In the genomic region with DNA sequence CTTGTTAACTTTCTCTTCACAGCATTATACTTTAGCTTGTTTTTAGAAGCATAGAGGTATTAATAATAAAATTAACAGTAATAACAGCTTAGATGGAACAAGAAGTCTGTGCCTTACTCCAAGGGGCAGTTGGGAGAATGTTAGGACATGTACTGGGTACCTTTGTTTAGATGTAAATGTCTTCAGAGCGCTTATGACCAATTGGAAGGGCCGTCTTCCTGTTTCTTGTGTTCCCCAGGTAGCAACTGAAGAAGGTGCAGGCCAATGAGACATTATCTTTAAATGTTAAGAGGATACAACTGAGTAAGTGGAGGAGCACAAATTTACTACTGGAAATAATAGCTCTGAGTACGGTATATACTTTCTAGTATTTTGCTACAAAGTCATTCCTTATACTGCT, we compare ENCODE assay signal across 31 cellular contexts.
"Had no signal": no experiment of that assay in that cellular context is flagged by ENCODE, and none has a peak within 500 bp of the region (broad histone marks: within the 10 kb centered on the region; RNA-seq: fewer than 3 reads in every experiment).

No MANE protein-coding gene starts in this region.

- H3K27ac ChIP-seq: adrenal gland, body of pancreas, VCaP had no signal

- FAIRE-seq: colon, frontal cortex had no signal

- H3K9me3 ChIP-seq: adrenal gland, body of pancreas had no signal

- H3K27ac Mint-ChIP-seq: activated B cell treated with CpG ODN at 0.5 μM for 24 hours; activated CD8-positive, alpha-beta memory T cell treated with anti-CD3 and anti-CD28 coated beads, Interleukin-2, amount 10 ng/mL, durations not matched to agents 7 days and 5 days; activated CD8-positive, alpha-beta T cell treated with anti-CD3 and anti-CD28 coated beads, Interleukin-2, amount 10 ng/mL, durations not matched to agents 7 days and 5 days; activated naive CD4-positive, alpha-beta T cell treated with anti-CD3 and anti-CD28 coated beads for 36 hours; activated naive CD4-positive, alpha-beta T cell treated with anti-CD3 and anti-CD28 coated beads, Interleukin-2, amount 50 U/mL, for 24 hours; activated naive CD8-positive, alpha-beta T cell treated with anti-CD3 and anti-CD28 coated beads for 36 hours; activated naive CD8-positive, alpha-beta T cell treated with anti-CD3 and anti-CD28 coated beads, Interleukin-2, amount 50 U/mL, for 24 hours; activated T-helper 1 cell treated with anti-CD3 and anti-CD28 coated beads, Interleukin-12 subunit alpha, Interleukin-12 subunit beta, Interleukin-2, Interleukin-4 antibody, amounts not matched to agents 30 ng/mL and 10 ng/mL and 1 ng/mL, durations not matched to agents 14 hours and 24 hours and 36 hours; activated T-helper 2 cell treated with anti-CD3 and anti-CD28 coated beads, Interferon-gamma antibody, Interleukin-2, Interleukin-4, amounts not matched to agents 10 μg/mL and 5 μg/mL and 100 μg/mL, durations not matched to agents 14 hours and 24 hours and 36 hours had no signal

- DNase-seq: activated B cell treated with CpG ODN at 0.5 μM for 24 hours; activated CD4-positive, alpha-beta T cell treated with anti-CD3 and anti-CD28 coated beads for 48 hours; activated CD4-positive, alpha-beta T cell treated with anti-CD3 and anti-CD28 coated beads, Interleukin-2, amount 50 U/mL, for 1 hour; activated CD4-positive, alpha-beta T cell treated with anti-CD3 and anti-CD28 coated beads, Interleukin-2, amount 50 U/mL, for 48 hours; activated CD8-positive, alpha-beta memory T cell treated with anti-CD3 and anti-CD28 coated beads, Interleukin-2, amount 10 ng/mL, durations not matched to agents 7 days and 5 days; activated CD8-positive, alpha-beta memory T cell treated with anti-CD3 and anti-CD28 coated beads, Interleukin-2, amount 50 U/mL, for 4 hours; activated CD8-positive, alpha-beta T cell treated with anti-CD3 and anti-CD28 coated beads, Interleukin-2, amount 10 ng/mL, durations not matched to agents 7 days and 5 days; activated effector memory CD4-positive, alpha-beta T cell treated with anti-CD3 and anti-CD28 coated beads, Interleukin-2, amount 50 U/mL, for 16 hours; activated naive CD4-positive, alpha-beta T cell treated with anti-CD3 and anti-CD28 coated beads for 36 hours; activated naive CD8-positive, alpha-beta T cell treated with anti-CD3 and anti-CD28 coated beads for 36 hours; activated naive CD8-positive, alpha-beta T cell treated with anti-CD3 and anti-CD28 coated beads, Interleukin-2, amount 50 U/mL, for 24 hours; activated T-cell treated with anti-CD3 and anti-CD28 coated beads, Interleukin-2, amount 50 U/mL, for 1 hour; activated T-cell treated with anti-CD3 and anti-CD28 coated beads, Interleukin-2, amount 50 U/mL, for 48 hours; amygdala; aorta; body of pancreas; caudate nucleus; cortex of kidney; effector CD8-positive, alpha-beta T cell; foreskin fibroblast; head of caudate nucleus; T-helper 2 cell had no signal

- H3K4me1 ChIP-seq: adrenal gland, body of pancreas had no signal

- H3K4me3 ChIP-seq: adrenal gland, body of pancreas had no signal

- H3K36me3 ChIP-seq: adrenal gland had no signal

- H3K9me3 Mint-ChIP-seq: activated B cell treated with CpG ODN at 0.5 μM for 24 hours; activated naive CD8-positive, alpha-beta T cell treated with anti-CD3 and anti-CD28 coated beads, Interleukin-2, amount 50 U/mL, for 24 hours; activated T-helper 1 cell treated with anti-CD3 and anti-CD28 coated beads, Interleukin-12 subunit alpha, Interleukin-12 subunit beta, Interleukin-2, Interleukin-4 antibody, amounts not matched to agents 30 ng/mL and 10 ng/mL and 1 ng/mL, durations not matched to agents 14 hours and 24 hours and 36 hours had no signal

- H3K4me3 Mint-ChIP-seq: activated B cell treated with CpG ODN at 0.5 μM for 24 hours; activated CD8-positive, alpha-beta memory T cell treated with anti-CD3 and anti-CD28 coated beads, Interleukin-2, amount 10 ng/mL, durations not matched to agents 7 days and 5 days; activated CD8-positive, alpha-beta T cell treated with anti-CD3 and anti-CD28 coated beads, Interleukin-2, amount 10 ng/mL, durations not matched to agents 7 days and 5 days; activated naive CD4-positive, alpha-beta T cell treated with anti-CD3 and anti-CD28 coated beads for 36 hours; activated naive CD4-positive, alpha-beta T cell treated with anti-CD3 and anti-CD28 coated beads, Interleukin-2, amount 50 U/mL, for 24 hours; activated naive CD8-positive, alpha-beta T cell treated with anti-CD3 and anti-CD28 coated beads for 36 hours; activated naive CD8-positive, alpha-beta T cell treated with anti-CD3 and anti-CD28 coated beads, Interleukin-2, amount 50 U/mL, for 24 hours; activated T-helper 1 cell treated with anti-CD3 and anti-CD28 coated beads, Interleukin-12 subunit alpha, Interleukin-12 subunit beta, Interleukin-2, Interleukin-4 antibody, amounts not matched to agents 30 ng/mL and 10 ng/mL and 1 ng/mL, durations not matched to agents 14 hours and 24 hours and 36 hours had no signal

- H3K4me1 Mint-ChIP-seq: activated B cell treated with CpG ODN at 0.5 μM for 24 hours; activated CD8-positive, alpha-beta memory T cell treated with anti-CD3 and anti-CD28 coated beads, Interleukin-2, amount 10 ng/mL, durations not matched to agents 7 days and 5 days; activated naive CD4-positive, alpha-beta T cell treated with anti-CD3 and anti-CD28 coated beads, Interleukin-2, amount 50 U/mL, for 24 hours; activated naive CD8-positive, alpha-beta T cell treated with anti-CD3 and anti-CD28 coated beads for 36 hours; activated naive CD8-positive, alpha-beta T cell treated with anti-CD3 and anti-CD28 coated beads, Interleukin-2, amount 50 U/mL, for 24 hours had no signal

- ATAC-seq: activated CD4-positive, CD25-positive, alpha-beta regulatory T cell treated with anti-CD3 and anti-CD28 coated beads, Interleukin-2, amount 50 U/mL, for 24 hours; activated CD8-positive, alpha-beta memory T cell treated with anti-CD3 and anti-CD28 coated beads, Interleukin-2, amount 10 ng/mL, durations not matched to agents 7 days and 5 days; activated CD8-positive, alpha-beta T cell treated with anti-CD3 and anti-CD28 coated beads, Interleukin-2, amount 10 ng/mL, durations not matched to agents 7 days and 5 days; activated naive CD8-positive, alpha-beta T cell treated with anti-CD3 and anti-CD28 coated beads, Interleukin-2, amount 50 U/mL, for 24 hours; body of pancreas; esophagus mucosa had no signal

- H3K27me3 ChIP-seq: adrenal gland, body of pancreas had no signal

- H3K36me3 Mint-ChIP-seq: activated CD8-positive, alpha-beta memory T cell treated with anti-CD3 and anti-CD28 coated beads, Interleukin-2, amount 10 ng/mL, durations not matched to agents 7 days and 5 days; activated naive CD4-positive, alpha-beta T cell treated with anti-CD3 and anti-CD28 coated beads, Interleukin-2, amount 50 U/mL, for 24 hours; activated naive CD8-positive, alpha-beta T cell treated with anti-CD3 and anti-CD28 coated beads for 36 hours had no signal

- H3K27me3 Mint-ChIP-seq: activated B cell treated with CpG ODN at 0.5 μM for 24 hours; activated CD8-positive, alpha-beta memory T cell treated with anti-CD3 and anti-CD28 coated beads, Interleukin-2, amount 10 ng/mL, durations not matched to agents 7 days and 5 days; activated naive CD4-positive, alpha-beta T cell treated with anti-CD3 and anti-CD28 coated beads, Interleukin-2, amount 50 U/mL, for 24 hours; activated naive CD8-positive, alpha-beta T cell treated with anti-CD3 and anti-CD28 coated beads for 36 hours; activated naive CD8-positive, alpha-beta T cell treated with anti-CD3 and anti-CD28 coated beads, Interleukin-2, amount 50 U/mL, for 24 hours had no signal
